In genomic region chr22:44465563-44465962, GRCh38 we compare ENCODE assay signal across 21 cellular contexts. TPM values are rescaled to one million over a fixed set of nuclear protein-coding genes. Genes with fewer than 3 reads are reported as not detected.
"Had no signal": no experiment of that assay in that cellular context is flagged by ENCODE, and none has a peak within 500 bp of the region (broad histone marks: within the 10 kb centered on the region; RNA-seq: fewer than 3 reads in every experiment).

No MANE protein-coding gene starts in this region.

- H3K9ac ChIP-seq: KMS-11 had no signal

- H3K27me3 ChIP-seq: SJCRH30 had no signal

- H3K4me1 ChIP-seq: SJCRH30 had no signal

- H3K27ac ChIP-seq: KMS-11, SJCRH30 had no signal

- H3K36me3 Mint-ChIP-seq: IgD-negative memory B cell had no signal

- H3K36me3 ChIP-seq: SJCRH30 had no signal

- H3K4me3 ChIP-seq: K562, SJCRH30 had no signal

- H3K4me3 Mint-ChIP-seq: IgD-negative memory B cell had no signal

- DNase-seq: Kasumi-1, MM.1S, NCI-H1092 treated with DMSO at 0.1 percent for 48 hours, NCI-H1436, NCI-H187, NCI-H2029, NCI-H2081 treated with DMSO at 0.1 percent for 48 hours, NCI-H2171, NCI-H226, NCI-H446, NCI-H510A, NCI-H524 treated with DMSO at 0.1 percent for 48 hours, NCI-H69, NCI-H774, PC-3, SHP77 treated with DMSO at 0.1 percent for 48 hours, SJCRH30 had no signal

- H3K9me3 ChIP-seq: SJCRH30 had no signal

- H3K27ac Mint-ChIP-seq: IgD-negative memory B cell had no signal

- FAIRE-seq: HepG2, K562 had no signal

RNA-seq across cellular contexts. Expression of gene RTL6, which starts 32.5 kb away (rescaled TPM):
- total RNA-seq: HepG2 had no signal
- polyA plus RNA-seq: HepG2 had no signal
